Comparison of ENCODE assay signal across 1 cellular context in the genomic region with DNA sequence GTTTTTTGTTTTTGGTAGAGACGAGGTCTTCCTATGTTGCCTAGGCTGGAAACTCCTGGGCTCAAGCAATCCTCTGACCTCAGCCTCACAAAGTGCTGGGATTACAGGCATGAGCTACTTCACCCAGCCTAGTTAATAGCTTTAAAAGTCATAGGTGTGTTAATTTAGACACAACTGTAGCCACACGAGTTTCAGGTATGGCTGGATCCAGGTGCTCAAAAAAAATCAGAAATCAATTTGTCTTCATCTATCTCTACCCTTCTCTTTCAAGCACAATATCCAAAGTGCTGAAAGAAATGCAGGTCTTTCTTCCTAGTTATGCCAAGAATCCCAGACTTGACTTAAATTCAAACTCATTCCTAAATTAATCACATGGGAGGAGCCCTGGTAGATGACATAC.
TF ChIP-seq lines count a peak whose summit lies in the region.

No MANE protein-coding gene starts in this region.

TF ChIP-seq in HepG2, 621 proteins besides CTCF, POLR2A, EP300 and RAD21:
- TF ChIP-seq, protein P1, sequence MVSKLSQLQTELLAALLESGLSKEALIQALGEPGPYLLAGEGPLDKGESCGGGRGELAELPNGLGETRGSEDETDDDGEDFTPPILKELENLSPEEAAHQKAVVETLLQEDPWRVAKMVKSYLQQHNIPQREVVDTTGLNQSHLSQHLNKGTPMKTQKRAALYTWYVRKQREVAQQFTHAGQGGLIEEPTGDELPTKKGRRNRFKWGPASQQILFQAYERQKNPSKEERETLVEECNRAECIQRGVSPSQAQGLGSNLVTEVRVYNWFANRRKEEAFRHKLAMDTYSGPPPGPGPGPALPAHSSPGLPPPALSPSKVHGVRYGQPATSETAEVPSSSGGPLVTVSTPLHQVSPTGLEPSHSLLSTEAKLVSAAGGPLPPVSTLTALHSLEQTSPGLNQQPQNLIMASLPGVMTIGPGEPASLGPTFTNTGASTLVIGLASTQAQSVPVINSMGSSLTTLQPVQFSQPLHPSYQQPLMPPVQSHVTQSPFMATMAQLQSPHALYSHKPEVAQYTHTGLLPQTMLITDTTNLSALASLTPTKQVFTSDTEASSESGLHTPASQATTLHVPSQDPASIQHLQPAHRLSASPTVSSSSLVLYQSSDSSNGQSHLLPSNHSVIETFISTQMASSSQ (IDR thresholded peaks at IDR 0.05; ENCODE audit: low read depth): no peak
- TF ChIP-seq, protein P1 (CRISPR knock-in tag; IDR thresholded peaks at IDR 0.05; ENCODE audit: borderline replicate concordance): no peak
- TF ChIP-seq, protein P2, sequence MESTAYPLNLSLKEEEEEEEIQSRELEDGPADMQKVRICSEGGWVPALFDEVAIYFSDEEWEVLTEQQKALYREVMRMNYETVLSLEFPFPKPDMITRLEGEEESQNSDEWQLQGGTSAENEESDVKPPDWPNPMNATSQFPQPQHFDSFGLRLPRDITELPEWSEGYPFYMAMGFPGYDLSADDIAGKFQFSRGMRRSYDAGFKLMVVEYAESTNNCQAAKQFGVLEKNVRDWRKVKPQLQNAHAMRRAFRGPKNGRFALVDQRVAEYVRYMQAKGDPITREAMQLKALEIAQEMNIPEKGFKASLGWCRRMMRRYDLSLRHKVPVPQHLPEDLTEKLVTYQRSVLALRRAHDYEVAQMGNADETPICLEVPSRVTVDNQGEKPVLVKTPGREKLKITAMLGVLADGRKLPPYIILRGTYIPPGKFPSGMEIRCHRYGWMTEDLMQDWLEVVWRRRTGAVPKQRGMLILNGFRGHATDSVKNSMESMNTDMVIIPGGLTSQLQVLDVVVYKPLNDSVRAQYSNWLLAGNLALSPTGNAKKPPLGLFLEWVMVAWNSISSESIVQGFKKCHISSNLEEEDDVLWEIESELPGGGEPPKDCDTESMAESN (CRISPR knock-in tag; conservative IDR thresholded peaks at IDR 0.05): 0 out of 2 replicates have a peak, but pooled peaks have one; percentile 22
- TF ChIP-seq ZNF329 (CRISPR knock-in tag; IDR thresholded peaks at IDR 0.05; ENCODE audit: low read depth): peak; percentile 99
